ENCODE assay signal across 8 cellular contexts in genomic region chr16:3285131-3285530, GRCh38. TPM values are rescaled to one million over a fixed set of nuclear protein-coding genes. Genes with fewer than 3 reads are reported as not detected.
DNase-seq lines count a peak whose midpoint lies in the region; ATAC-seq and TF ChIP-seq lines count a peak whose summit lies in the region.

No MANE protein-coding gene starts in this region.

- CTCF ChIA-PET in activated naive CD4-positive, alpha-beta T cell treated with anti-CD3 and anti-CD28 coated beads for 36 hours (lab: Charles Lee), result interaction anchor here (1.9 kb wide), 1 partner anchor 20 kb away, joined by 5 read pairs; the partner anchor contains the start of genes TIGD7 and ZNF75A

- peaks cover 51% of the 10 kb centered on the region for H3K36me3 ChIP-seq in iPS-20b (ENCODE audit: insufficient read depth, low read depth, low read length)
- peaks cover 49% of the 10 kb centered on the region for H3K36me3 ChIP-seq in suprapubic skin
- peaks cover 43% of the 10 kb centered on the region for H3K36me3 ChIP-seq in right atrium auricular region

- H3K9ac ChIP-seq in iPS-20b (ENCODE audit: low read depth, low read length), result peak overlapping the region; percentile 91; the same call in 1 of the 2 replicates

- H3K36me3 Mint-ChIP-seq in activated naive CD4-positive, alpha-beta T cell treated with anti-CD3 and anti-CD28 coated beads for 36 hours (ENCODE audit: low read depth), result peaks cover 64% of the 10 kb centered on the region
- H3K36me3 Mint-ChIP-seq in activated naive CD8-positive, alpha-beta T cell, result peaks cover 39% of the 10 kb centered on the region

- H3K27me3 ChIP-seq in iPS-20b (ENCODE audit: insufficient read depth, low read length), result no peaks in the 10 kb centered on the region
- H3K27me3 ChIP-seq in suprapubic skin, result no peaks in the 10 kb centered on the region
- H3K27me3 ChIP-seq in right atrium auricular region, result no peaks in the 10 kb centered on the region

- ATAC-seq in HG02840 (IDR thresholded peaks at IDR 0.05; ENCODE audit: low FRiP score, unreplicated experiment) (no peak), HG02763 (IDR thresholded peaks at IDR 0.05; ENCODE audit: unreplicated experiment) (no peak)

- no peak for DNase-seq in activated naive CD4-positive, alpha-beta T cell treated with anti-CD3 and anti-CD28 coated beads for 36 hours
- no peak for DNase-seq in activated naive CD4-positive, alpha-beta T cell treated with Interleukin-2 at 50 U/mL for 16 hours
- peak in 1 of 2 donors; percentile 61 for DNase-seq in suprapubic skin (ENCODE audit: low spot score in 2 of 2)
- no peak for DNase-seq in right atrium auricular region (ENCODE audit: low spot score)

- TF ChIP-seq CTCF in suprapubic skin (IDR thresholded peaks at IDR 0.05) (no peak), right atrium auricular region (IDR thresholded peaks at IDR 0.05) (no peak)

- H3K9me3 Mint-ChIP-seq in activated naive CD4-positive, alpha-beta T cell treated with anti-CD3 and anti-CD28 coated beads for 36 hours, result peaks cover 28% of the 10 kb centered on the region
- no peaks in the 10 kb centered on the region for H3K9me3 Mint-ChIP-seq in activated naive CD8-positive, alpha-beta T cell (ENCODE audit: low read depth)

- intact Hi-C loops in activated naive CD4-positive, alpha-beta T cell treated with anti-CD3 and anti-CD28 coated beads for 36 hours (cut with micrococcal nuclease), result no loop called here

- H3K27ac ChIP-seq in iPS-20b (ENCODE audit: low read length) (no peak overlapping the region), suprapubic skin (no peak overlapping the region), right atrium auricular region (no peak overlapping the region)

- H3K9me3 ChIP-seq in iPS-20b (ENCODE audit: insufficient read depth, low read depth, low read length), result peaks cover 41% of the 10 kb centered on the region
- peaks cover 28% of the 10 kb centered on the region for H3K9me3 ChIP-seq in suprapubic skin
- H3K9me3 ChIP-seq in right atrium auricular region, result peaks cover 20 to 49% of the 10 kb centered on the region in 2 donors

- H3K27me3 Mint-ChIP-seq in activated naive CD4-positive, alpha-beta T cell treated with anti-CD3 and anti-CD28 coated beads for 36 hours (ENCODE audit: low read depth), result no peaks in the 10 kb centered on the region
- no peaks in the 10 kb centered on the region for H3K27me3 Mint-ChIP-seq in activated naive CD8-positive, alpha-beta T cell

- peak overlapping the region; percentile 49 for H3K4me3 Mint-ChIP-seq in activated naive CD4-positive, alpha-beta T cell treated with anti-CD3 and anti-CD28 coated beads for 36 hours
- peak overlapping the region; percentile 97 for H3K4me3 Mint-ChIP-seq in activated naive CD8-positive, alpha-beta T cell

- H3K4me3 ChIP-seq in iPS-20b (ENCODE audit: low read length) (peak overlapping the region; percentile 98), suprapubic skin (peak overlapping the region; percentile 79), right atrium auricular region (no peak overlapping the region)

- TF ChIP-seq POLR2A in suprapubic skin (IDR thresholded peaks at IDR 0.05), result no peak

- peaks cover 28% of the 10 kb centered on the region for H3K4me1 Mint-ChIP-seq in activated naive CD4-positive, alpha-beta T cell treated with anti-CD3 and anti-CD28 coated beads for 36 hours (ENCODE audit: low read depth)
- H3K4me1 Mint-ChIP-seq in activated naive CD8-positive, alpha-beta T cell (ENCODE audit: low read depth), result peaks cover 24% of the 10 kb centered on the region

- 87% methylated on average over 6 of the region's 6 CpGs for WGBS in suprapubic skin

- no peak for TF ChIP-seq EP300 in suprapubic skin (IDR thresholded peaks at IDR 0.05)

- H3K4me1 ChIP-seq in iPS-20b (ENCODE audit: insufficient read depth, low read length), result peaks cover 9% of the 10 kb centered on the region; the same call in 1 of the 2 replicates
- H3K4me1 ChIP-seq in suprapubic skin, result peaks cover 23% of the 10 kb centered on the region
- peaks cover 0 to 33% of the 10 kb centered on the region in 2 donors for H3K4me1 ChIP-seq in right atrium auricular region

- H3K27ac Mint-ChIP-seq in activated naive CD4-positive, alpha-beta T cell treated with anti-CD3 and anti-CD28 coated beads for 36 hours, result no peak overlapping the region
- H3K27ac Mint-ChIP-seq in activated naive CD8-positive, alpha-beta T cell, result no peak overlapping the region

RNA-seq across cellular contexts. Expression of gene ZNF263, which starts 1.8 kb away (rescaled TPM):
- 10 to 100 TPM in 1 of 2 experiments, 1 to 10 TPM in 1; 9.1 to 12.2 TPM for total RNA-seq in activated naive CD4-positive, alpha-beta T cell treated with anti-CD3 and anti-CD28 coated beads for 36 hours
- total RNA-seq in suprapubic skin, result 10 to 100 TPM; 40.6 to 56.3 (median 45.1) TPM
- total RNA-seq in right atrium auricular region, result 10 to 100 TPM; 11.0 to 18.0 TPM

RNA-seq across cellular contexts. Expression of gene TIGD7, which starts 20.1 kb away (rescaled TPM):
- 1 to 10 TPM; 3.8 to 4.1 TPM for total RNA-seq in activated naive CD4-positive, alpha-beta T cell treated with anti-CD3 and anti-CD28 coated beads for 36 hours
- total RNA-seq in suprapubic skin (1 to 10 TPM; 1.9 to 4.3 (median 2.1) TPM), right atrium auricular region (1 to 10 TPM; 5.0 to 5.4 TPM)

RNA-seq across cellular contexts. Expression of gene ZNF75A, which starts 20.2 kb away (rescaled TPM):
- 10 to 100 TPM; 10.5 to 12.4 TPM for total RNA-seq in activated naive CD4-positive, alpha-beta T cell treated with anti-CD3 and anti-CD28 coated beads for 36 hours
- 10 to 100 TPM; 13.8 to 40.4 (median 19.1) TPM for total RNA-seq in suprapubic skin
- 10 to 100 TPM; 15.5 to 20.1 TPM for total RNA-seq in right atrium auricular region

RNA-seq across cellular contexts. Expression of gene MEFV, which starts 28.7 kb away (rescaled TPM):
- total RNA-seq in activated naive CD4-positive, alpha-beta T cell treated with anti-CD3 and anti-CD28 coated beads for 36 hours, result under 1 TPM; 0.07 TPM
- under 1 TPM in 3 of 4 donors, not detected in 1; 0.16 to 0.40 (median 0.17) TPM for total RNA-seq in suprapubic skin
- total RNA-seq in right atrium auricular region, result 1 to 10 TPM in 1 of 2 donors, under 1 TPM in 1; 0.82 to 2.2 TPM

RNA-seq across cellular contexts. Expression of gene ZNF200, which starts 50.2 kb away (rescaled TPM):
- 10 to 100 TPM in 1 of 2 experiments, 1 to 10 TPM in 1; 9.7 to 10.1 TPM for total RNA-seq in activated naive CD4-positive, alpha-beta T cell treated with anti-CD3 and anti-CD28 coated beads for 36 hours
- total RNA-seq in suprapubic skin (1 to 10 TPM; 2.6 to 7.7 (median 4.8) TPM), right atrium auricular region (1 to 10 TPM; 3.2 to 4.9 TPM)

Comparison
In these comparisons a context has a peak if more than half of its experiments do, and no peak if none do; other contexts are left out.
1. H3K4me3 ChIP-seq: peak in iPS-20b (single experiment) and suprapubic skin (single experiment); none in right atrium auricular region (0 of 2).